Comparison of ENCODE assay signal across 21 cellular contexts in genomic region chr1:233782932-233783586, GRCh38.
DNase-seq lines count a peak whose midpoint lies in the region; ATAC-seq, FAIRE-seq and TF ChIP-seq lines count a peak whose summit lies in the region.
"Had no signal": no experiment of that assay in that cellular context is flagged by ENCODE, and none has a peak within 500 bp of the region (broad histone marks: within the 10 kb centered on the region; RNA-seq: fewer than 3 reads in every experiment).

No MANE protein-coding gene starts in this region.

- H2BK120ac ChIP-seq in H1 (replicated peaks; ENCODE audit: low read depth, low read length) = no peak overlapping the region

- DNase-seq in DMS53 (lab: John Stamatoyannopoulos, UW) (peak; percentile 18), DMS53 treated with DMSO at 0.1 percent for 48 hours (lab: John Stamatoyannopoulos, UW; ENCODE audit: unreplicated experiment) (no peak), GM23338 (ENCODE audit: low spot score) (peak; percentile 7), H1 (ENCODE audit: low read depth in 1 of 2, low spot score in 2 of 2) (no peak), upper lobe of left lung (no peak), sciatic nerve (ENCODE audit: low spot score) (no peak), islet precursor cell (no peak)
- DNase-seq: CD4-positive, alpha-beta memory T cell; DMS153; DND-41; EL; HCEC 1CT; HFFc6; KG1 had no signal

- no peak overlapping the region for H3K4me2 ChIP-seq in GM23338
- no peak overlapping the region for H3K4me2 ChIP-seq in H1 (ENCODE audit: insufficient read depth in 1 of 2, low read depth in 2 of 2, low read length in 2 of 2)
- H3K4me2 ChIP-seq: BLaER1 had no signal

- 91% methylated on average over 9 of the region's 9 CpGs; no CpG with 5 or more reads in 1 of the 2 experiments for WGBS in H1 (ENCODE audit: extremely low coverage in 1 of 2, insufficient coverage in 1 of 2, insufficient read length in 1 of 2, insufficient replicate concordance in 2 of 2, low coverage in 1 of 2, low lambda C conversion rate in 2 of 2, missing lambda C conversion rate in 1 of 2), 2 experiments
- 89 to 91% methylated on average over 9 of the region's 9 CpGs for WGBS in upper lobe of left lung, 2 donors

- H2BK15ac ChIP-seq in H1 (ENCODE audit: low read length) = no peak overlapping the region

- H2AK5ac ChIP-seq in H1 (ENCODE audit: low read depth, low read length) = no peak overlapping the region

- no peaks in the 10 kb centered on the region for H3K27me3 Mint-ChIP-seq in GM23338 (ENCODE audit: insufficient read depth, low read depth, poor library complexity)

- H3K4me1 Mint-ChIP-seq in GM23338 = no peaks in the 10 kb centered on the region
- H3K4me1 Mint-ChIP-seq: CD14-positive monocyte; CD4-positive, alpha-beta memory T cell; IgD-negative memory B cell had no signal

- H3K14ac ChIP-seq in H1 (ENCODE audit: insufficient read length) = no peak overlapping the region

- H3K9me2 ChIP-seq in GM23338 (ENCODE audit: insufficient read depth) = peaks cover 1% of the 10 kb centered on the region; the same call in 1 of the 2 replicates

- POLR2A ChIA-PET in H1 (lab: Charles Lee; ENCODE audit: partially characterized antibody) = no interaction called here

- ATAC-seq in GM23338 = no peak
- no peak for ATAC-seq in upper lobe of left lung (ENCODE audit: low FRiP score in 2 of 2)
- no peak for ATAC-seq in sciatic nerve
- ATAC-seq: GM12878 had no signal

- H3K27ac ChIP-seq in GM23338 (ENCODE audit: low read depth) = no peak overlapping the region
- no peak overlapping the region for H3K27ac ChIP-seq in H1 (ENCODE audit: low read depth, low read length)
- no peak overlapping the region for H3K27ac ChIP-seq in upper lobe of left lung
- H3K27ac ChIP-seq: 22Rv1, BLaER1 had no signal

- H3K36me3 ChIP-seq in GM23338 (ENCODE audit: insufficient read depth) = no peaks in the 10 kb centered on the region
- H3K36me3 ChIP-seq in H1 (ENCODE audit: control insufficient read depth in 2 of 4, insufficient read depth in 4 of 4, low read length in 3 of 4) = no peaks in the 10 kb centered on the region
- no peaks in the 10 kb centered on the region for H3K36me3 ChIP-seq in upper lobe of left lung
- H3K36me3 ChIP-seq: BLaER1 had no signal

- no peak overlapping the region for H4K91ac ChIP-seq in H1 (replicated peaks; ENCODE audit: insufficient read length, low read length)

- H3K4me3 ChIP-seq in GM23338 (no peak overlapping the region), H1 (ENCODE audit: extremely low read depth in 1 of 4, insufficient read depth in 2 of 4, low read depth in 3 of 4, low read length in 4 of 4) (no peak overlapping the region), upper lobe of left lung (no peak overlapping the region)
- H3K4me3 ChIP-seq: BLaER1, GM12878 had no signal

- H4K5ac ChIP-seq in H1 (ENCODE audit: insufficient read length, low read depth, low read length) = no peak overlapping the region

- no peaks in the 10 kb centered on the region for H3K4me1 ChIP-seq in GM23338 (ENCODE audit: insufficient read depth)
- no peaks in the 10 kb centered on the region for H3K4me1 ChIP-seq in H1 (replicated peaks in 1 of 4; ENCODE audit: control insufficient read depth in 3 of 4, insufficient read depth in 4 of 4, low read length in 3 of 4)
- H3K4me1 ChIP-seq in upper lobe of left lung = no peaks in the 10 kb centered on the region
- H3K4me1 ChIP-seq: BLaER1 had no signal

- H3K23me2 ChIP-seq in H1 (ENCODE audit: low read depth, low read length) = peaks cover 2% of the 10 kb centered on the region; the same call in 1 of the 2 replicates

- H3K27ac Mint-ChIP-seq in GM23338 = no peak overlapping the region
- H3K27ac Mint-ChIP-seq: CD14-positive monocyte; CD4-positive, alpha-beta memory T cell; HFFc6; IgD-negative memory B cell had no signal

- H3K9ac ChIP-seq in H1 (replicated peaks in 1 of 4; ENCODE audit: extremely low read depth in 1 of 4, low read depth in 3 of 4, low read length in 3 of 4) = no peak overlapping the region
- H3K9ac ChIP-seq: BLaER1 had no signal

- no peak overlapping the region for H3K18ac ChIP-seq in H1 (ENCODE audit: extremely low read depth, low read length)

- CTCF ChIA-PET in H1 (lab: Charles Lee; ENCODE audit: partially characterized antibody) = interaction anchor here (0.9 to 1.5 kb wide), 5 partner anchors 8 to 342 kb away, joined by 3 to 5 read pairs (median 3); no protein-coding TSS in a partner anchor

- H2BK12ac ChIP-seq in H1 (ENCODE audit: low read depth, low read length) = no peak overlapping the region

- no peak overlapping the region for H4K8ac ChIP-seq in H1 (ENCODE audit: extremely low read depth, insufficient read depth, low read length)

- no peak overlapping the region for H2BK5ac ChIP-seq in H1 (ENCODE audit: low read depth, low read length)

- H3K56ac ChIP-seq in H1 (replicated peaks; ENCODE audit: insufficient read length, low read depth, low read length) = no peak overlapping the region

- no peak for FAIRE-seq in H1 (lab: Jason Lieb, UNC)
- FAIRE-seq: GM12878, H54, HTR-8/SVneo had no signal

- no peak for TF ChIP-seq POLR2A in H1 (IDR thresholded peaks at IDR 0.05; ENCODE audit: control extremely low read depth in 1 of 2, low read depth in 2 of 2, low read length in 2 of 2)
- no peak for TF ChIP-seq POLR2A in upper lobe of left lung (IDR thresholded peaks at IDR 0.05)

- H3F3A ChIP-seq in GM23338 (replicated peaks; ENCODE audit: low read depth) = no peaks in the 10 kb centered on the region

- H2BK20ac ChIP-seq in H1 (ENCODE audit: low read length) = no peak overlapping the region

- no peaks in the 10 kb centered on the region for H4K20me1 ChIP-seq in GM23338 (replicated peaks; ENCODE audit: insufficient read depth)
- H4K20me1 ChIP-seq in H1 (replicated peaks in 1 of 2; ENCODE audit: control insufficient read depth in 1 of 2, insufficient read depth in 2 of 2, low read length in 2 of 2) = no peaks in the 10 kb centered on the region
- H4K20me1 ChIP-seq: BLaER1 had no signal

- H2AFZ ChIP-seq in GM23338 = peak overlapping the region; percentile 69; the same call in 1 of the 2 replicates
- peak overlapping the region; percentile 57; the same call in 1 of the 2 replicates for H2AFZ ChIP-seq in H1 (ENCODE audit: low read length)

- TF ChIP-seq EP300 in H1 (IDR thresholded peaks at IDR 0.05; ENCODE audit: borderline replicate concordance in 1 of 2, low read depth in 2 of 2, low read length in 2 of 2) (no peak), upper lobe of left lung (IDR thresholded peaks at IDR 0.05) (no peak)

- no peak overlapping the region for H3K23ac ChIP-seq in H1 (ENCODE audit: insufficient read length)

- no peaks in the 10 kb centered on the region for H3K79me1 ChIP-seq in H1 (ENCODE audit: low read depth, low read length)

- peaks cover 0 to 3% of the 10 kb centered on the region in 2 experiments; a peak in 1 of 4 replicates for H3K9me3 ChIP-seq in H1 (ENCODE audit: insufficient read depth in 2 of 2, low read depth in 1 of 2, low read length in 1 of 2)
- H3K9me3 ChIP-seq in upper lobe of left lung = peaks cover 5 to 13% (median 9%) of the 10 kb centered on the region in 4 donors

- TF ChIP-seq CTCF in GM23338 (conservative IDR thresholded peaks at IDR 0.05; ENCODE audit: low read depth in 2 of 2) (no peak), H1 (IDR thresholded peaks at IDR 0.05; ENCODE audit: control extremely low read depth in 1 of 3, insufficient read depth in 1 of 3, low read depth in 1 of 3, low read length in 3 of 3) (no peak), upper lobe of left lung (IDR thresholded peaks at IDR 0.05) (no peak)

- H3K79me2 ChIP-seq in GM23338 (replicated peaks; ENCODE audit: insufficient read depth) = no peaks in the 10 kb centered on the region
- no peaks in the 10 kb centered on the region for H3K79me2 ChIP-seq in H1 (ENCODE audit: control insufficient read depth in 1 of 2, insufficient read depth in 2 of 2, low read length in 2 of 2)

- TF ChIP-seq RAD21 in H1 (IDR thresholded peaks at IDR 0.05 in 1 of 2, conservative IDR thresholded peaks at IDR 0.05 in 1 of 2; ENCODE audit: low read depth in 2 of 2, low read length in 2 of 2) = no peak

- intact Hi-C loops in sciatic nerve (cut with DNase I) = no loop called here

- no peak overlapping the region for H3K4me3 Mint-ChIP-seq in GM23338
- H3K4me3 Mint-ChIP-seq: CD14-positive monocyte; CD4-positive, alpha-beta memory T cell; HFFc6; IgD-negative memory B cell had no signal

- H3K4ac ChIP-seq in H1 (replicated peaks; ENCODE audit: insufficient read length, low read depth, low read length) = no peak overlapping the region

- peaks cover 4% of the 10 kb centered on the region; the same call in 1 of the 3 replicates for H3K36me3 Mint-ChIP-seq in GM23338 (ENCODE audit: low read depth)
- H3K36me3 Mint-ChIP-seq: CD14-positive monocyte; CD4-positive, alpha-beta memory T cell; IgD-negative memory B cell had no signal

- peaks cover 16% of the 10 kb centered on the region for H3K9me3 Mint-ChIP-seq in GM23338

- H3K27me3 ChIP-seq in GM23338 (ENCODE audit: insufficient read depth) = no peaks in the 10 kb centered on the region
- no peaks in the 10 kb centered on the region for H3K27me3 ChIP-seq in H1 (replicated peaks in 1 of 4; ENCODE audit: control insufficient read depth in 3 of 4, extremely low read depth in 1 of 4, insufficient read depth in 3 of 4, low read length in 3 of 4)
- no peaks in the 10 kb centered on the region for H3K27me3 ChIP-seq in upper lobe of left lung
- H3K27me3 ChIP-seq: BLaER1 had no signal

TF ChIP-seq in GM23338, 12 proteins besides CTCF, POLR2A, EP300 and RAD21 (continues in another document):
- TF ChIP-seq JUNB (IDR thresholded peaks at IDR 0.05; ENCODE audit: unreplicated experiment) = no peak

TF ChIP-seq in H1, 55 proteins besides CTCF, POLR2A, EP300 and RAD21 (continues in another document):
- TF ChIP-seq TAF7 (optimal IDR thresholded peaks at IDR 0.05; ENCODE audit: borderline replicate concordance, low read depth, low read length) = no peak
- no peak for TF ChIP-seq NANOG (IDR thresholded peaks at IDR 0.05; ENCODE audit: insufficient read depth, low read depth, low read length, poor library complexity, severe bottlenecking)
- TF ChIP-seq MAFK (IDR thresholded peaks at IDR 0.05; ENCODE audit: low read depth, low read length) = no peak
- TF ChIP-seq RFX5 (IDR thresholded peaks at IDR 0.05; ENCODE audit: borderline replicate concordance, low read depth, low read length) = no peak
- TF ChIP-seq HDAC2 (IDR thresholded peaks at IDR 0.05; ENCODE audit: borderline replicate concordance in 1 of 2, low read depth in 2 of 2, low read length in 2 of 2) = no peak
- TF ChIP-seq RNF2 (IDR thresholded peaks at IDR 0.05; ENCODE audit: borderline replicate concordance, low read depth, low read length, missing control alignments, poor library complexity, severe bottlenecking) = no peak
- TF ChIP-seq JUN (IDR thresholded peaks at IDR 0.05; ENCODE audit: low read depth, low read length) = no peak
- TF ChIP-seq BRCA1 (IDR thresholded peaks at IDR 0.05; ENCODE audit: low read depth, low read length) = no peak
- no peak for TF ChIP-seq SIN3A (conservative IDR thresholded peaks at IDR 0.05 in 1 of 2, IDR thresholded peaks at IDR 0.05 in 1 of 2; ENCODE audit: low read depth in 1 of 2, low read length in 2 of 2)
- no peak for TF ChIP-seq CTBP2 (IDR thresholded peaks at IDR 0.05; ENCODE audit: borderline replicate concordance, insufficient read depth, insufficient read length, low read length)
- TF ChIP-seq SUZ12 (IDR thresholded peaks at IDR 0.05; ENCODE audit: low read length) = no peak
- TF ChIP-seq TBP (IDR thresholded peaks at IDR 0.05; ENCODE audit: low read depth, low read length) = no peak

Comparison
In these comparisons a context has a peak if more than half of its experiments do, and no peak if none do; other contexts are left out.
1. DNase-seq: peak in DMS53 (single experiment) and GM23338 (single experiment); none in DMS53 treated with DMSO at 0.1 percent for 48 hours (single experiment), H1 (0 of 2), upper lobe of left lung (0 of 2), sciatic nerve (single experiment) and islet precursor cell (single experiment).